9 cellular contexts compared by ENCODE assay signal in genomic region chr13:25934127-25934526, GRCh38.
"Had no signal": no experiment of that assay in that cellular context is flagged by ENCODE, and none has a peak within 500 bp of the region (broad histone marks: within the 10 kb centered on the region; RNA-seq: fewer than 3 reads in every experiment).

No MANE protein-coding gene starts in this region.

- H3K4me2 ChIP-seq: GM23338 had no signal

- H3K4me1 ChIP-seq: HAP-1 had no signal

- H3K4me3 Mint-ChIP-seq: GM23338, H9, HFFc6 had no signal

- H3K9ac ChIP-seq: GM23248 had no signal

- H3K27ac ChIP-seq: GM23248 had no signal

- H3K9me3 ChIP-seq: HAP-1 had no signal

- DNase-seq: GM23248, GOT3, H7, H9, HCEC 1CT, HFFc6 had no signal

- H3K4me3 ChIP-seq: GM23248, GM23338, HAP-1 had no signal

- H3K36me3 ChIP-seq: HAP-1 had no signal

- H3K27ac Mint-ChIP-seq: GM23338, H9, HFFc6 had no signal

- H2AFZ ChIP-seq: GM23248, GM23338 had no signal

- ATAC-seq: GM23338, HCT116 had no signal

- H3K9me3 Mint-ChIP-seq: GM23338, H9 had no signal
